ENCODE assay signal across 8 cellular contexts in genomic region chr15:73677146-73677607, GRCh38. TPM values are rescaled to one million over a fixed set of nuclear protein-coding genes. Genes with fewer than 3 reads are reported as not detected.
DNase-seq lines count a peak whose midpoint lies in the region; ATAC-seq, FAIRE-seq and TF ChIP-seq lines count a peak whose summit lies in the region.

No MANE protein-coding gene starts in this region.

- no peak overlapping the region for H2AK5ac ChIP-seq in H1 (ENCODE audit: low read depth, low read length)

- H3K56ac ChIP-seq in H1 (replicated peaks; ENCODE audit: insufficient read length, low read depth, low read length) = no peak overlapping the region

- no peak overlapping the region for H3K23ac ChIP-seq in H1 (ENCODE audit: insufficient read length)

- no peak overlapping the region for H3K27ac ChIP-seq in H1 (ENCODE audit: low read depth, low read length)
- no peak overlapping the region for H3K27ac ChIP-seq in tibial nerve

- H3K9me3 ChIP-seq in H1 (ENCODE audit: insufficient read depth in 2 of 2, low read depth in 1 of 2, low read length in 1 of 2) (no peaks in the 10 kb centered on the region), tibial nerve (no peaks in the 10 kb centered on the region)

- no peak overlapping the region for H3K4ac ChIP-seq in H1 (replicated peaks; ENCODE audit: insufficient read length, low read depth, low read length)

- no peak overlapping the region for H2BK12ac ChIP-seq in H1 (ENCODE audit: low read depth, low read length)

- H3K4me1 ChIP-seq in H1 (replicated peaks in 1 of 4; ENCODE audit: control insufficient read depth in 3 of 4, insufficient read depth in 4 of 4, low read length in 3 of 4) (no peaks in the 10 kb centered on the region; a peak in 1 of 7 replicates), tibial nerve (peaks cover 0 to 7% (median 0%) of the 10 kb centered on the region in 4 donors)

- H3K4me3 ChIP-seq in H1 (ENCODE audit: extremely low read depth in 1 of 4, insufficient read depth in 2 of 4, low read depth in 3 of 4, low read length in 4 of 4) = no peak overlapping the region
- H3K4me3 ChIP-seq in tibial nerve = no peak overlapping the region

- no peaks in the 10 kb centered on the region for H3K36me3 Mint-ChIP-seq in activated CD4-positive, alpha-beta T cell treated with anti-CD3 and anti-CD28 coated beads, Interleukin-2, amount 10 ng/mL, durations not matched to agents 7 days and 5 days (ENCODE audit: low read depth)
- peaks cover 0 to 8% of the 10 kb centered on the region in 2 donors for H3K36me3 Mint-ChIP-seq in naive B cell

- H3K23me2 ChIP-seq in H1 (ENCODE audit: low read depth, low read length) = no peaks in the 10 kb centered on the region

- TF ChIP-seq EP300 in H1 (IDR thresholded peaks at IDR 0.05; ENCODE audit: borderline replicate concordance in 1 of 2, low read depth in 2 of 2, low read length in 2 of 2) (no peak), tibial nerve (IDR thresholded peaks at IDR 0.05) (peak in 1 of 2 donors; percentile 25)

- WGBS in H1 (ENCODE audit: extremely low coverage in 1 of 2, insufficient coverage in 1 of 2, insufficient read length in 1 of 2, insufficient replicate concordance in 2 of 2, low coverage in 1 of 2, low lambda C conversion rate in 2 of 2, missing lambda C conversion rate in 1 of 2), 2 experiments = 77% methylated on average over 5 of the region's 5 CpGs; no CpG with 5 or more reads in 1 of the 2 experiments
- WGBS in tibial nerve, 2 donors = 47% methylated on average over 5 of the region's 5 CpGs

- no peak overlapping the region for H4K91ac ChIP-seq in H1 (replicated peaks; ENCODE audit: insufficient read length, low read length)

- peak; percentile 57 for FAIRE-seq in H1 (lab: Jason Lieb, UNC)

- peak; percentile 46 for DNase-seq in NCI-H2196 (lab: John Stamatoyannopoulos, UW; ENCODE audit: unreplicated experiment)
- no peak for DNase-seq in NCI-H2196 treated with DMSO at 0.1 percent for 48 hours (lab: John Stamatoyannopoulos, UW; ENCODE audit: unreplicated experiment)
- peak; percentile 43 for DNase-seq in NCI-H1436 (lab: John Stamatoyannopoulos, UW)
- peak; percentile 60 for DNase-seq in activated CD4-positive, alpha-beta T cell treated with anti-CD3 and anti-CD28 coated beads, Interleukin-2, amount 10 ng/mL, durations not matched to agents 7 days and 5 days
- peak in 1 of 2 experiments; percentile 85 for DNase-seq in H1 (ENCODE audit: low read depth in 1 of 2, low spot score in 2 of 2)
- DNase-seq in naive B cell = peak; percentile 18
- DNase-seq in tibial nerve (ENCODE audit: low spot score in 2 of 2) = peak; percentile 50 to 86

- no peak overlapping the region for H2BK15ac ChIP-seq in H1 (ENCODE audit: low read length)

- H2BK5ac ChIP-seq in H1 (ENCODE audit: low read depth, low read length) = no peak overlapping the region

- H3K9me3 Mint-ChIP-seq in activated CD4-positive, alpha-beta T cell treated with anti-CD3 and anti-CD28 coated beads, Interleukin-2, amount 10 ng/mL, durations not matched to agents 7 days and 5 days = no peaks in the 10 kb centered on the region
- H3K9me3 Mint-ChIP-seq in naive B cell = peaks cover 0 to 3% (median 0%) of the 10 kb centered on the region in 7 donors

- no peaks in the 10 kb centered on the region for H4K20me1 ChIP-seq in H1 (replicated peaks in 1 of 2; ENCODE audit: control insufficient read depth in 1 of 2, insufficient read depth in 2 of 2, low read length in 2 of 2)

- H4K5ac ChIP-seq in H1 (ENCODE audit: insufficient read length, low read depth, low read length) = no peak overlapping the region

- peaks cover 36% of the 10 kb centered on the region for H3K27me3 Mint-ChIP-seq in activated CD4-positive, alpha-beta T cell treated with anti-CD3 and anti-CD28 coated beads, Interleukin-2, amount 10 ng/mL, durations not matched to agents 7 days and 5 days
- H3K27me3 Mint-ChIP-seq in naive B cell = peaks cover 31 to 45% (median 37%) of the 10 kb centered on the region in 3 donors

- no peak overlapping the region for H3K4me2 ChIP-seq in H1 (ENCODE audit: insufficient read depth in 1 of 2, low read depth in 2 of 2, low read length in 2 of 2)

- no peaks in the 10 kb centered on the region for H3K79me2 ChIP-seq in H1 (ENCODE audit: control insufficient read depth in 1 of 2, insufficient read depth in 2 of 2, low read length in 2 of 2)

- peak overlapping the region; percentile 81; the same call in 1 of the 2 replicates for H2AFZ ChIP-seq in H1 (ENCODE audit: low read length)

- no peak for TF ChIP-seq POLR2A in H1 (IDR thresholded peaks at IDR 0.05; ENCODE audit: control extremely low read depth in 1 of 2, low read depth in 2 of 2, low read length in 2 of 2)
- TF ChIP-seq POLR2A in tibial nerve (IDR thresholded peaks at IDR 0.05) = no peak

- H3K4me1 Mint-ChIP-seq in activated CD4-positive, alpha-beta T cell treated with anti-CD3 and anti-CD28 coated beads, Interleukin-2, amount 10 ng/mL, durations not matched to agents 7 days and 5 days = peaks cover 2% of the 10 kb centered on the region
- H3K4me1 Mint-ChIP-seq in naive B cell = no peaks in the 10 kb centered on the region

- no peak overlapping the region for H3K9ac ChIP-seq in H1 (replicated peaks in 1 of 4; ENCODE audit: extremely low read depth in 1 of 4, low read depth in 3 of 4, low read length in 3 of 4)

- H3K27ac Mint-ChIP-seq in activated CD4-positive, alpha-beta T cell treated with anti-CD3 and anti-CD28 coated beads, Interleukin-2, amount 10 ng/mL, durations not matched to agents 7 days and 5 days = no peak overlapping the region
- H3K27ac Mint-ChIP-seq in naive B cell = no peak overlapping the region

- peak; percentile 63 to 71 for TF ChIP-seq RAD21 in H1 (IDR thresholded peaks at IDR 0.05 in 1 of 2, conservative IDR thresholded peaks at IDR 0.05 in 1 of 2; ENCODE audit: low read depth in 2 of 2, low read length in 2 of 2)

- H4K8ac ChIP-seq in H1 (ENCODE audit: extremely low read depth, insufficient read depth, low read length) = peak overlapping the region; percentile 88; the same call in 1 of the 2 replicates

- no peaks in the 10 kb centered on the region for H3K79me1 ChIP-seq in H1 (ENCODE audit: low read depth, low read length)

- no peak overlapping the region for H3K14ac ChIP-seq in H1 (ENCODE audit: insufficient read length)

- H2BK20ac ChIP-seq in H1 (ENCODE audit: low read length) = no peak overlapping the region

- POLR2A ChIA-PET in activated CD4-positive, alpha-beta T cell treated with anti-CD3 and anti-CD28 coated beads, Interleukin-2, amount 10 ng/mL, durations not matched to agents 7 days and 5 days (lab: Charles Lee) = no interaction called here
- POLR2A ChIA-PET in H1 (lab: Charles Lee; ENCODE audit: partially characterized antibody) = interaction anchor here (0.6 to 1.8 kb wide), 4 partner anchors 9 to 359 kb away, joined by 3 to 10 read pairs (median 5); no protein-coding TSS in a partner anchor

- peak; percentile 55 to 90 (median 88) for TF ChIP-seq CTCF in H1 (IDR thresholded peaks at IDR 0.05; ENCODE audit: control extremely low read depth in 1 of 3, insufficient read depth in 1 of 3, low read depth in 1 of 3, low read length in 3 of 3)
- peak; percentile 78 to 85 (median 83) for TF ChIP-seq CTCF in tibial nerve (IDR thresholded peaks at IDR 0.05)

- H3K4me3 Mint-ChIP-seq in activated CD4-positive, alpha-beta T cell treated with anti-CD3 and anti-CD28 coated beads, Interleukin-2, amount 10 ng/mL, durations not matched to agents 7 days and 5 days = no peak overlapping the region
- H3K4me3 Mint-ChIP-seq in naive B cell = no peak overlapping the region

- H3K27me3 ChIP-seq in H1 (replicated peaks in 1 of 4; ENCODE audit: control insufficient read depth in 3 of 4, extremely low read depth in 1 of 4, insufficient read depth in 3 of 4, low read length in 3 of 4) (no peaks in the 10 kb centered on the region; a peak in 1 of 7 replicates), tibial nerve (no peaks in the 10 kb centered on the region)

- H3K18ac ChIP-seq in H1 (ENCODE audit: extremely low read depth, low read length) = no peak overlapping the region

- ATAC-seq in naive B cell (ENCODE audit: low read depth in 2 of 2) (peak in 1 of 2 donors; percentile 28), GM21381 (IDR thresholded peaks at IDR 0.05; ENCODE audit: unreplicated experiment) (no peak)

- no peak overlapping the region for H2BK120ac ChIP-seq in H1 (replicated peaks; ENCODE audit: low read depth, low read length)

- H3K36me3 ChIP-seq in H1 (ENCODE audit: control insufficient read depth in 2 of 4, insufficient read depth in 4 of 4, low read length in 3 of 4) = no peaks in the 10 kb centered on the region
- H3K36me3 ChIP-seq in tibial nerve = no peaks in the 10 kb centered on the region

- CTCF ChIA-PET in activated CD4-positive, alpha-beta T cell treated with anti-CD3 and anti-CD28 coated beads, Interleukin-2, amount 10 ng/mL, durations not matched to agents 7 days and 5 days (lab: Charles Lee) = interaction anchor here (0.6 to 2.9 kb wide), 14 partner anchors 9 to 230 kb away, joined by 3 to 15 read pairs (median 4); no protein-coding TSS in a partner anchor
- CTCF ChIA-PET in H1 (lab: Charles Lee; ENCODE audit: partially characterized antibody) = interaction anchor here (0.6 to 15.1 kb wide), 41 partner anchors 8 to 401 kb away, joined by 3 to 496 read pairs (median 5); partner anchors contain the start of gene NPTN

RNA-seq across cellular contexts. Expression of gene CD276, which starts 7.0 kb away (rescaled TPM):
- under 1 TPM; 0.37 to 0.96 TPM for total RNA-seq in activated CD4-positive, alpha-beta T cell treated with anti-CD3 and anti-CD28 coated beads, Interleukin-2, amount 10 ng/mL, durations not matched to agents 7 days and 5 days
- 152 and 156 TPM in 2 replicates for total RNA-seq in H1 (2021; fragmentation: NEBNext Ultra II Directional; extraction: Animal tissue kit (Norgen Biotek cat#: 25700))
- polyA plus RNA-seq in H1 (2011; rRNA removed) (158 and 190 TPM in 2 replicates), naive B cell (ENCODE audit: low read depth in 6 of 6) (not detected)
- polyA plus RNA-seq in H1 (2011; cell fraction: cytosol; rRNA removed) = 79.5 TPM
- polyA plus RNA-seq in H1 (2011; cell fraction: nucleus; rRNA removed) = 197 TPM
- polyA plus RNA-seq in H1 (2012, experiment 1 of 2) = 143 to 200 TPM (median 177 TPM) in 4 replicates
- polyA plus RNA-seq in H1 (2012, experiment 2 of 2) = 186 TPM
- 290 TPM for polyA plus RNA-seq in H1 (2013, experiment 1 of 2)
- polyA plus RNA-seq in H1 (2013, experiment 2 of 2) = 333 TPM
- 116 and 197 TPM in 2 replicates for polyA minus RNA-seq in H1 (2011; rRNA and poly(A)+ RNA removed)
- polyA minus RNA-seq in H1 (2011; cell fraction: cytosol; rRNA and poly(A)+ RNA removed) = 102 TPM
- polyA minus RNA-seq in H1 (2011; cell fraction: nucleus; rRNA and poly(A)+ RNA removed) = 79.9 TPM
- total RNA-seq in tibial nerve = 10 to 100 TPM; 42.6 to 93.3 (median 70.9) TPM

RNA-seq across cellular contexts. Expression of gene NPTN, which starts 44.0 kb away (rescaled TPM):
- total RNA-seq in activated CD4-positive, alpha-beta T cell treated with anti-CD3 and anti-CD28 coated beads, Interleukin-2, amount 10 ng/mL, durations not matched to agents 7 days and 5 days = 10 to 100 TPM; 41.4 to 50.6 TPM
- total RNA-seq in H1 (2021; fragmentation: NEBNext Ultra II Directional; extraction: Animal tissue kit (Norgen Biotek cat#: 25700)) = 113 TPM in 2 replicates
- 59.7 and 67.0 TPM in 2 replicates for polyA plus RNA-seq in H1 (2011; rRNA removed)
- polyA plus RNA-seq in H1 (2011; cell fraction: cytosol; rRNA removed) = 82.1 TPM
- polyA plus RNA-seq in H1 (2011; cell fraction: nucleus; rRNA removed) = 73.3 TPM
- polyA plus RNA-seq in H1 (2012, experiment 1 of 2) = 117 to 134 TPM (median 125 TPM) in 4 replicates
- polyA plus RNA-seq in H1 (2012, experiment 2 of 2) = 57.2 TPM
- 148 TPM for polyA plus RNA-seq in H1 (2013, experiment 1 of 2)
- polyA plus RNA-seq in H1 (2013, experiment 2 of 2) = 165 TPM
- polyA minus RNA-seq in H1 (2011; rRNA and poly(A)+ RNA removed) = 115 and 146 TPM in 2 replicates
- 50.1 TPM for polyA minus RNA-seq in H1 (2011; cell fraction: cytosol; rRNA and poly(A)+ RNA removed)
- polyA minus RNA-seq in H1 (2011; cell fraction: nucleus; rRNA and poly(A)+ RNA removed) = 81.5 TPM
- 10 to 100 TPM; 20.4 to 40.5 (median 28.3) TPM for polyA plus RNA-seq in naive B cell (ENCODE audit: low read depth in 6 of 6)
- total RNA-seq in tibial nerve = 100 to 1,000 TPM in 2 of 4 donors, 10 to 100 TPM in 2; 84.3 to 118 (median 106) TPM

Comparison
In these comparisons a context has a peak if more than half of its experiments do, and no peak if none do; other contexts are left out.
1. RNA of gene CD276, which starts 7.0 kb away (total RNA-seq): 152 to 156 TPM in H1 and 42.6 to 93.3 TPM in tibial nerve; 0.37 to 0.96 TPM in activated CD4-positive, alpha-beta T cell treated with anti-CD3 and anti-CD28 coated beads, Interleukin-2, amount 10 ng/mL, durations not matched to agents 7 days and 5 days; every median in the first group is over 10 times any median in the second.